ENCODE assay signal across 26 cellular contexts in the genomic region with DNA sequence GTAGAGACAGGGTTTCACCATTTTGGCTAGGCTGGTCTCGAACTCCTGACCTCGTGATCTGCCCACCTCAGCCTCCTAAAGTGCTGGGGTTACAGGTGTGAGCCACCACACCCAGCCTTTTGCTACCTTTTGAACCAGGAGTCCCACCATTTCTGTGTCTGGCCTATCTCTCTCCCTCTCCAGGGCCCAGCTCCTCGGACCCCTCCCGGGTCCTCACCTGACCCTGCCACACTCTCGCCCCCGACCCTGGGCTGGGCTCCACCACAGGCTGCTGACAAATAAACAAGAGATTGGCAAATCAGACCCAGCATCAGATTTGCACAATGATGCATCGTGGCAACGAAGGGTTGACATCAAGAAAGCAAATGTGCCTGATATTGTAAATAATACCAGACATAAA. TPM values are rescaled to one million over a fixed set of nuclear protein-coding genes. Genes with fewer than 3 reads are reported as not detected.
"Had no signal": no experiment of that assay in that cellular context is flagged by ENCODE, and none has a peak within 500 bp of the region (broad histone marks: within the 10 kb centered on the region; RNA-seq: fewer than 3 reads in every experiment).

No MANE protein-coding gene starts in this region.

- H3K27ac Mint-ChIP-seq: activated CD4-positive, alpha-beta T cell treated with anti-CD3 and anti-CD28 coated beads, Interleukin-2, amount 10 ng/mL, durations not matched to agents 24 days and 14 days; activated CD8-positive, alpha-beta T cell treated with anti-CD3 and anti-CD28 coated beads for 36 hours; activated naive CD4-positive, alpha-beta T cell treated with anti-CD3 and anti-CD28 coated beads, Interleukin-2, amount 50 U/mL, for 72 hours; activated T-cell treated with anti-CD3 and anti-CD28 coated beads, Interleukin-2, amount 50 U/mL, for 72 hours; activated T-helper 17 cell treated with anti-CD3 and anti-CD28 coated beads, Interleukin-2, amount 50 U/mL, for 72 hours; T-helper 1 cell treated with Interleukin-12 subunit alpha and Interleukin-12 subunit beta and Interleukin-4 antibody, amounts not matched to agents 30 μg/mL and 1 μg/mL, for 36 hours; T-helper 2 cell treated with Interferon-gamma antibody and Interleukin-4, amounts not matched to agents 5 μg/mL and 100 μg/mL, for 36 hours had no signal

- DNase-seq: activated CD4-positive, alpha-beta T cell treated with anti-CD3 and anti-CD28 coated beads, Interleukin-2, amount 10 ng/mL, durations not matched to agents 24 days and 14 days; activated CD4-positive, alpha-beta T cell treated with anti-CD3 and anti-CD28 coated beads, Interleukin-2, amount 50 U/mL, for 4 hours; activated CD8-positive, alpha-beta T cell treated with anti-CD3 and anti-CD28 coated beads for 36 hours; activated effector memory CD4-positive, alpha-beta T cell treated with anti-CD3 and anti-CD28 coated beads, Interleukin-2, amount 50 U/mL, for 16 hours; activated naive CD4-positive, alpha-beta T cell; activated T-cell treated with anti-CD3 and anti-CD28 coated beads, Interleukin-2, amount 50 U/mL, for 1 hour; activated T-cell treated with anti-CD3 and anti-CD28 coated beads, Interleukin-2, amount 50 U/mL, for 72 hours; caudate nucleus; cerebellar nuclear complex; IMR-90; NCI-H226; NCI-H510A; SHP77 had no signal

- H3K27ac ChIP-seq: adrenal gland, SJSA1 had no signal

- H3K4me1 Mint-ChIP-seq: activated CD4-positive, alpha-beta T cell treated with anti-CD3 and anti-CD28 coated beads, Interleukin-2, amount 10 ng/mL, durations not matched to agents 24 days and 14 days; activated T-helper 17 cell treated with anti-CD3 and anti-CD28 coated beads, Interleukin-2, amount 50 U/mL, for 72 hours had no signal

- H3K27me3 ChIP-seq: SJSA1 had no signal

- H3K4me3 Mint-ChIP-seq: activated CD4-positive, alpha-beta T cell treated with anti-CD3 and anti-CD28 coated beads, Interleukin-2, amount 10 ng/mL, durations not matched to agents 24 days and 14 days; activated CD8-positive, alpha-beta T cell treated with anti-CD3 and anti-CD28 coated beads for 36 hours; activated T-cell treated with anti-CD3 and anti-CD28 coated beads, Interleukin-2, amount 50 U/mL, for 72 hours; activated T-helper 17 cell treated with anti-CD3 and anti-CD28 coated beads, Interleukin-2, amount 50 U/mL, for 72 hours; T-helper 1 cell treated with Interleukin-12 subunit alpha and Interleukin-12 subunit beta and Interleukin-4 antibody, amounts not matched to agents 30 μg/mL and 1 μg/mL, for 36 hours; T-helper 2 cell treated with Interferon-gamma antibody and Interleukin-4, amounts not matched to agents 5 μg/mL and 100 μg/mL, for 36 hours had no signal

- H3K4me3 ChIP-seq: adrenal gland, K562, SJSA1 had no signal

- H3K9me3 Mint-ChIP-seq: activated CD4-positive, alpha-beta T cell treated with anti-CD3 and anti-CD28 coated beads, Interleukin-2, amount 10 ng/mL, durations not matched to agents 24 days and 14 days; activated CD8-positive, alpha-beta T cell treated with anti-CD3 and anti-CD28 coated beads for 36 hours; activated naive CD4-positive, alpha-beta T cell treated with anti-CD3 and anti-CD28 coated beads, Interleukin-2, amount 50 U/mL, for 72 hours; activated T-cell treated with anti-CD3 and anti-CD28 coated beads, Interleukin-2, amount 50 U/mL, for 72 hours; activated T-helper 17 cell treated with anti-CD3 and anti-CD28 coated beads, Interleukin-2, amount 50 U/mL, for 72 hours; brain; T-helper 1 cell treated with Interleukin-12 subunit alpha and Interleukin-12 subunit beta and Interleukin-4 antibody, amounts not matched to agents 30 μg/mL and 1 μg/mL, for 36 hours; T-helper 2 cell treated with Interferon-gamma antibody and Interleukin-4, amounts not matched to agents 5 μg/mL and 100 μg/mL, for 36 hours had no signal

- H3K9me3 ChIP-seq: adrenal gland, SJSA1, SK-N-SH had no signal

- H3K4me1 ChIP-seq: adrenal gland, SJSA1 had no signal

- H3K36me3 Mint-ChIP-seq: activated naive CD4-positive, alpha-beta T cell treated with anti-CD3 and anti-CD28 coated beads, Interleukin-2, amount 50 U/mL, for 72 hours; brain had no signal

- H3K36me3 ChIP-seq: adrenal gland, SJSA1 had no signal

RNA-seq across cellular contexts. Expression of gene KRTAP5-5, which starts 8.8 kb away (rescaled TPM):
- total RNA-seq: activated CD4-positive, alpha-beta T cell treated with anti-CD3 and anti-CD28 coated beads, Interleukin-2, amount 10 ng/mL, durations not matched to agents 24 days and 14 days; activated CD8-positive, alpha-beta memory T cell treated with anti-CD3 and anti-CD28 coated beads for 36 hours; activated CD8-positive, alpha-beta T cell treated with anti-CD3 and anti-CD28 coated beads for 36 hours; activated naive CD4-positive, alpha-beta T cell treated with anti-CD3 and anti-CD28 coated beads, Interleukin-2, amount 50 U/mL, for 72 hours; activated T-cell treated with anti-CD3 and anti-CD28 coated beads, Interleukin-2, amount 50 U/mL, for 72 hours; activated T-helper 17 cell treated with anti-CD3 and anti-CD28 coated beads, Interleukin-2, amount 50 U/mL, for 72 hours; adrenal gland; bronchial epithelial cell; IMR-90; K562; M059J; RPMI7951; SJSA1 had no signal
- polyA plus RNA-seq: adrenal gland, IMR-90, K562, SK-N-SH had no signal

RNA-seq across cellular contexts. Expression of gene KRTAP5-4, which starts 16.4 kb away (rescaled TPM):
- total RNA-seq: activated CD4-positive, alpha-beta T cell treated with anti-CD3 and anti-CD28 coated beads, Interleukin-2, amount 10 ng/mL, durations not matched to agents 24 days and 14 days; activated CD8-positive, alpha-beta memory T cell treated with anti-CD3 and anti-CD28 coated beads for 36 hours; activated CD8-positive, alpha-beta T cell treated with anti-CD3 and anti-CD28 coated beads for 36 hours; activated naive CD4-positive, alpha-beta T cell treated with anti-CD3 and anti-CD28 coated beads, Interleukin-2, amount 50 U/mL, for 72 hours; activated T-cell treated with anti-CD3 and anti-CD28 coated beads, Interleukin-2, amount 50 U/mL, for 72 hours; activated T-helper 17 cell treated with anti-CD3 and anti-CD28 coated beads, Interleukin-2, amount 50 U/mL, for 72 hours; adrenal gland; bronchial epithelial cell; IMR-90; K562; M059J; RPMI7951; SJSA1 had no signal
- polyA plus RNA-seq: adrenal gland, IMR-90, K562, SK-N-SH had no signal

RNA-seq across cellular contexts. Expression of gene KRTAP5-3, which starts 30.1 kb away (rescaled TPM):
- total RNA-seq: activated CD4-positive, alpha-beta T cell treated with anti-CD3 and anti-CD28 coated beads, Interleukin-2, amount 10 ng/mL, durations not matched to agents 24 days and 14 days; activated CD8-positive, alpha-beta memory T cell treated with anti-CD3 and anti-CD28 coated beads for 36 hours; activated CD8-positive, alpha-beta T cell treated with anti-CD3 and anti-CD28 coated beads for 36 hours; activated naive CD4-positive, alpha-beta T cell treated with anti-CD3 and anti-CD28 coated beads, Interleukin-2, amount 50 U/mL, for 72 hours; activated T-cell treated with anti-CD3 and anti-CD28 coated beads, Interleukin-2, amount 50 U/mL, for 72 hours; activated T-helper 17 cell treated with anti-CD3 and anti-CD28 coated beads, Interleukin-2, amount 50 U/mL, for 72 hours; adrenal gland; bronchial epithelial cell; IMR-90; K562; M059J; RPMI7951; SJSA1 had no signal
- polyA plus RNA-seq: adrenal gland, IMR-90, K562, SK-N-SH had no signal

RNA-seq across cellular contexts. Expression of gene KRTAP5-2, which starts 40.2 kb away (rescaled TPM):
- total RNA-seq: activated CD4-positive, alpha-beta T cell treated with anti-CD3 and anti-CD28 coated beads, Interleukin-2, amount 10 ng/mL, durations not matched to agents 24 days and 14 days; activated CD8-positive, alpha-beta memory T cell treated with anti-CD3 and anti-CD28 coated beads for 36 hours; activated CD8-positive, alpha-beta T cell treated with anti-CD3 and anti-CD28 coated beads for 36 hours; activated naive CD4-positive, alpha-beta T cell treated with anti-CD3 and anti-CD28 coated beads, Interleukin-2, amount 50 U/mL, for 72 hours; activated T-cell treated with anti-CD3 and anti-CD28 coated beads, Interleukin-2, amount 50 U/mL, for 72 hours; activated T-helper 17 cell treated with anti-CD3 and anti-CD28 coated beads, Interleukin-2, amount 50 U/mL, for 72 hours; adrenal gland; bronchial epithelial cell; IMR-90; K562; M059J; RPMI7951; SJSA1 had no signal
- polyA plus RNA-seq: adrenal gland, IMR-90, K562, SK-N-SH had no signal

RNA-seq across cellular contexts. Expression of gene KRTAP5-1, which starts 53.3 kb away (rescaled TPM):
- total RNA-seq: activated CD4-positive, alpha-beta T cell treated with anti-CD3 and anti-CD28 coated beads, Interleukin-2, amount 10 ng/mL, durations not matched to agents 24 days and 14 days; activated CD8-positive, alpha-beta memory T cell treated with anti-CD3 and anti-CD28 coated beads for 36 hours; activated CD8-positive, alpha-beta T cell treated with anti-CD3 and anti-CD28 coated beads for 36 hours; activated naive CD4-positive, alpha-beta T cell treated with anti-CD3 and anti-CD28 coated beads, Interleukin-2, amount 50 U/mL, for 72 hours; activated T-cell treated with anti-CD3 and anti-CD28 coated beads, Interleukin-2, amount 50 U/mL, for 72 hours; activated T-helper 17 cell treated with anti-CD3 and anti-CD28 coated beads, Interleukin-2, amount 50 U/mL, for 72 hours; adrenal gland; bronchial epithelial cell; IMR-90; K562; M059J; RPMI7951; SJSA1 had no signal
- polyA plus RNA-seq: IMR-90, K562, SK-N-SH had no signal
